Comparison of ENCODE assay signal across 9 cellular contexts in the genomic region with DNA sequence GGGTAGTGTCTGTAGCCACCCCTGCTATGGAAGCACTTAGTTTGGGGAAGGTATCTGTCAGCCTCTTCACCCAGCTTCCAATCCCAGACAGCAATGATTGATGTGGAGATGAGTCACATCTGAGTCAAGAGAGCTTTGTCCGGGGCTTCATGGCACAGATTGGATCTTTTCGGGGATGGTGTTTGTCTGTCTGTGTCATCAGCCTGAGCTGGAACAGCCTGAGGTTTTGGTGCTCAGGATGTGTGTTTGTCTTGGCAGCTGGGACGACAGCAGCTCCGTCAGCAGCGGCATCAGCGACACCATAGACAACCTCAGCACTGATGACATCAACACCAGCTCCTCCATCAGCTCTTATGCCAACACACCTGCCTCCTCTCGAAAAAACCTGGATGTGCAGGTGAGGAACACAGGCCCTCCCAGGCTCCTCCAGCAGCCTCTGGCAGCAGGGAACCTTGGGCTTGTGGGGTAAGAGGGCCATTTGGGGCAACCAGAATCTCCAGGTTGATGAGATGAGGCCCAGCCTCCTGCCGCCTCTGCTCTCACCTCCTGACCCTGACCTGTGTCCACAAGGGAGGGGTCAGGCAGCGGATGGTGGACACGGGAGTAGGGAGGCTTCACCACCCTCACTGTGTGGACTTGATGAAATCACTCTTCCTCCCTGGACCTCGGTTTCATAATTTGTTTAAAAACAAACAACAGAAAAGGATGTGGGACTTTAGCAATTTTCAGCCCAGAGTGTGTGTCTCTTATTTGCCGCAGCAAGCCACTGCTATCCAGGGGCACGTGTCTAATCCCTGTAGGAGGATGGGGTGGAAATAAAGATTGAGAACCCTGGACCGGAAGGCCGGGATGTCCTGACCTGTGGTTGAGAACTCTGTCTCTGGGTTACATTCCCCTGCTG.
DNase-seq lines count a peak whose midpoint lies in the region; ATAC-seq and TF ChIP-seq lines count a peak whose summit lies in the region.
"Had no signal": no experiment of that assay in that cellular context is flagged by ENCODE, and none has a peak within 500 bp of the region (broad histone marks: within the 10 kb centered on the region; RNA-seq: fewer than 3 reads in every experiment).

No MANE protein-coding gene starts in this region.

- peak; percentile 94 for DNase-seq in A172 (ENCODE audit: low spot score)
- peak; percentile 76 for DNase-seq in HS-5 (ENCODE audit: low read depth)
- DNase-seq in RWPE1 (ENCODE audit: low spot score) = peak; percentile 93
- peak; percentile 75 for DNase-seq in fibroblast of the conjunctiva (ENCODE audit: low read depth)
- no peak for DNase-seq in GOT3 (lab: John Stamatoyannopoulos, UW)
- no peak for DNase-seq in activated CD4-positive, alpha-beta T cell treated with anti-CD3 and anti-CD28 coated beads for 1 hour
- no peak for DNase-seq in NCI-H82 treated with DMSO at 0.1 percent for 48 hours (lab: John Stamatoyannopoulos, UW; ENCODE audit: unreplicated experiment)
- DNase-seq: activated CD4-positive, alpha-beta T cell treated with anti-CD3 and anti-CD28 coated beads for 36 hours had no signal

- TF ChIP-seq CTCF in RWPE1 (conservative IDR thresholded peaks at IDR 0.05; ENCODE audit: low read depth) = no peak

- ATAC-seq in GM19455 (IDR thresholded peaks at IDR 0.05; ENCODE audit: unreplicated experiment) = no peak
- ATAC-seq: activated CD4-positive, alpha-beta T cell treated with anti-CD3 and anti-CD28 coated beads for 36 hours had no signal

- peak overlapping the region; percentile 86 for H3K27ac ChIP-seq in RWPE1

- CTCF ChIA-PET in RWPE1 (lab: Yijun Ruan, JAX) = interaction anchor here (0.6 to 0.9 kb wide), 2 partner anchors 9 to 22 kb away, joined by 3 read pairs; no protein-coding TSS in a partner anchor

- POLR2A ChIA-PET in RWPE1 (lab: Yijun Ruan, JAX; ENCODE audit: low non-redundant PET) = no interaction called here

Comparison
In these comparisons a context has a peak if more than half of its experiments do, and no peak if none do; other contexts are left out.
1. DNase-seq: peak in A172 (single experiment), HS-5 (single experiment), RWPE1 (single experiment) and fibroblast of the conjunctiva (single experiment); none in GOT3 (single experiment), activated CD4-positive, alpha-beta T cell treated with anti-CD3 and anti-CD28 coated beads for 1 hour (single experiment) and NCI-H82 treated with DMSO at 0.1 percent for 48 hours (single experiment).